Comparison of ENCODE assay signal across 8 cellular contexts in genomic region chr10:102242118-102242485, GRCh38. TPM values are rescaled to one million over a fixed set of nuclear protein-coding genes. Genes with fewer than 3 reads are reported as not detected.
DNase-seq lines count a peak whose midpoint lies in the region; ATAC-seq and TF ChIP-seq lines count a peak whose summit lies in the region.

No MANE protein-coding gene starts in this region.

- no peak overlapping the region for H2BK5ac ChIP-seq in trophoblast cell (ENCODE audit: low read depth, low read length, poor library complexity)

- H3K4me3 ChIP-seq in Peyer's patch (peak overlapping the region; percentile 24 to 58 (median 53)), esophagus squamous epithelium (peak overlapping the region; percentile 34 to 68 (median 56)), trophoblast cell (ENCODE audit: low read depth, low read length) (no peak overlapping the region)

- no peak overlapping the region for H2BK120ac ChIP-seq in trophoblast cell (ENCODE audit: insufficient read depth, low read length, poor library complexity)

- peak overlapping the region; percentile 27 for H3K27ac Mint-ChIP-seq in Calu3 (ENCODE audit: unreplicated experiment)

- DNase-seq in Calu3 (no peak), Peyer's patch (no peak), esophagus squamous epithelium (lab: John Stamatoyannopoulos, UW) (no peak), trophoblast cell (peak in 1 of 2 donors; percentile 8), germinal center (ENCODE audit: low spot score) (no peak)
- no peak for DNase-seq in stimulated activated CD4-positive, alpha-beta T cell treated with anti-CD3 and anti-CD28 coated beads, Interleukin-2, amount 100 ng/mL, for 48 hours

- no peak overlapping the region for H3K18ac ChIP-seq in trophoblast cell (ENCODE audit: low read length)

- peak overlapping the region; percentile 90 for H3K4me2 ChIP-seq in trophoblast cell (ENCODE audit: low read length)

- H3K9me3 Mint-ChIP-seq in Calu3 (ENCODE audit: low read depth, unreplicated experiment) = no peaks in the 10 kb centered on the region

- peaks cover 9% of the 10 kb centered on the region for H3K4me1 Mint-ChIP-seq in Calu3 (ENCODE audit: low read depth, unreplicated experiment)

- CTCF ChIA-PET in Calu3 (lab: Charles Lee) = interaction anchor here (0.7 to 1.0 kb wide), 3 partner anchors 13 to 43 kb away, joined by 3 to 4 read pairs (median 3); no protein-coding TSS in a partner anchor

- TF ChIP-seq CTCF in Calu3 (IDR thresholded peaks at IDR 0.05; ENCODE audit: unreplicated experiment) (no peak), Peyer's patch (IDR thresholded peaks at IDR 0.05) (no peak), esophagus squamous epithelium (IDR thresholded peaks at IDR 0.05) (no peak)

- TF ChIP-seq POLR2A in Peyer's patch (IDR thresholded peaks at IDR 0.05) = no peak
- no peak for TF ChIP-seq POLR2A in esophagus squamous epithelium (IDR thresholded peaks at IDR 0.05)

- H3K36me3 Mint-ChIP-seq in Calu3 (ENCODE audit: insufficient read depth, unreplicated experiment) = peaks cover 27% of the 10 kb centered on the region

- no peak overlapping the region for H2BK12ac ChIP-seq in trophoblast cell (ENCODE audit: low read length)

- H3K4me1 ChIP-seq in Peyer's patch (peaks cover 0 to 36% (median 20%) of the 10 kb centered on the region in 4 donors), esophagus squamous epithelium (peaks cover 24 to 50% (median 27%) of the 10 kb centered on the region in 3 donors), trophoblast cell (ENCODE audit: control insufficient read depth in 1 of 2, insufficient read depth in 2 of 2, low read length in 2 of 2) (peaks cover 6 to 18% of the 10 kb centered on the region in 2 experiments)

- no peak overlapping the region for H3K14ac ChIP-seq in trophoblast cell (ENCODE audit: low read length)

- peaks cover 4% of the 10 kb centered on the region for H3K79me2 ChIP-seq in trophoblast cell (ENCODE audit: control insufficient read depth, insufficient read depth, low read length, poor library complexity)

- H3K4me3 Mint-ChIP-seq in Calu3 (ENCODE audit: low read depth, unreplicated experiment) = peak overlapping the region; percentile 68

- H3K9ac ChIP-seq in trophoblast cell (ENCODE audit: low read length) = no peak overlapping the region

- peaks cover 8% of the 10 kb centered on the region for H3K79me1 ChIP-seq in trophoblast cell (ENCODE audit: low read length)

- no peak overlapping the region for H3K4ac ChIP-seq in trophoblast cell (ENCODE audit: low read depth, low read length)

- no peak overlapping the region for H4K12ac ChIP-seq in trophoblast cell (ENCODE audit: low read depth, low read length)

- H2AFZ ChIP-seq in trophoblast cell (ENCODE audit: insufficient read depth, low read length, poor library complexity) = peak overlapping the region; percentile 17

- no peaks in the 10 kb centered on the region for H3K9me3 ChIP-seq in Peyer's patch
- H3K9me3 ChIP-seq in esophagus squamous epithelium = no peaks in the 10 kb centered on the region
- H3K9me3 ChIP-seq in trophoblast cell (ENCODE audit: insufficient read depth, low read depth, low read length) = peaks cover 6% of the 10 kb centered on the region

- ATAC-seq in GM19035 (IDR thresholded peaks at IDR 0.05; ENCODE audit: unreplicated experiment) (no peak), HG03196 (IDR thresholded peaks at IDR 0.05; ENCODE audit: unreplicated experiment) (no peak)

- H3K27ac ChIP-seq in Peyer's patch (no peak overlapping the region), esophagus squamous epithelium (peak overlapping the region in 1 of 4 donors; percentile 29), trophoblast cell (ENCODE audit: low read depth, low read length) (no peak overlapping the region)

- no peak overlapping the region for H4K91ac ChIP-seq in trophoblast cell (ENCODE audit: low read depth, low read length)

- H3K36me3 ChIP-seq in Peyer's patch (no peaks in the 10 kb centered on the region), esophagus squamous epithelium (no peaks in the 10 kb centered on the region), trophoblast cell (ENCODE audit: control insufficient read depth in 1 of 2, insufficient read depth in 2 of 2, low read length in 2 of 2) (no peaks in the 10 kb centered on the region)

- intact Hi-C loops in Calu3 (cut with micrococcal nuclease; ENCODE audit: unreplicated experiment) (no loop called here), esophagus squamous epithelium (cut with DNase I) (no loop called here)

- H2AK5ac ChIP-seq in trophoblast cell (ENCODE audit: low read length) = no peak overlapping the region

- WGBS in esophagus squamous epithelium, 2 donors = 20 to 23% methylated on average over 7 of the region's 7 CpGs
- no CpG with 5 or more reads among the region's 7 CpGs for WGBS in trophoblast cell (ENCODE audit: extremely low coverage, insufficient coverage, insufficient read length)

- H3K27me3 ChIP-seq in Peyer's patch (peaks cover 0 to 7% of the 10 kb centered on the region in 2 donors), esophagus squamous epithelium (peaks cover 0 to 41% (median 0%) of the 10 kb centered on the region in 4 donors), trophoblast cell (ENCODE audit: insufficient read depth, low read length) (peaks cover 32% of the 10 kb centered on the region)

- H3K23ac ChIP-seq in trophoblast cell (ENCODE audit: low read length) = no peak overlapping the region

- H4K8ac ChIP-seq in trophoblast cell (ENCODE audit: low read depth, low read length) = no peak overlapping the region

- H3K27me3 Mint-ChIP-seq in Calu3 (ENCODE audit: unreplicated experiment) = peaks cover 29% of the 10 kb centered on the region

- no TSS peak for BruUV-seq in Calu3 (replicated peaks; lab: Mats Ljungman, UMichigan)

RNA-seq across cellular contexts. Expression of gene PITX3, which starts 0.8 kb away (rescaled TPM):
- total RNA-seq in Calu3 (2022) (not detected in 2 replicates), Peyer's patch (not detected), esophagus squamous epithelium (not detected)
- polyA plus RNA-seq in trophoblast cell (2013) = 0.04 TPM in 1 of 2 replicates, not detected in the other

RNA-seq across cellular contexts. Expression of gene GBF1, which starts 3.2 kb away (rescaled TPM):
- 34.6 and 36.1 TPM in 2 replicates for total RNA-seq in Calu3 (2022)
- total RNA-seq in Peyer's patch = 10 to 100 TPM; 73.4 to 98.5 (median 95.8) TPM
- total RNA-seq in esophagus squamous epithelium = 10 to 100 TPM; 22.5 to 39.0 (median 28.6) TPM
- 36.1 and 36.7 TPM in 2 replicates for polyA plus RNA-seq in trophoblast cell (2013)

RNA-seq across cellular contexts. Expression of gene ELOVL3, which starts 16.0 kb away (rescaled TPM):
- total RNA-seq in Calu3 (2022) = 0.27 and 0.35 TPM in 2 replicates
- not detected for total RNA-seq in Peyer's patch
- total RNA-seq in esophagus squamous epithelium = not detected
- 0.12 and 0.17 TPM in 2 replicates for polyA plus RNA-seq in trophoblast cell (2013)
